Comparison of ENCODE assay signal across 8 cellular contexts in genomic region chr12:12713932-12714275, GRCh38. TPM values are rescaled to one million over a fixed set of nuclear protein-coding genes. Genes with fewer than 3 reads are reported as not detected.
A peak's percentile ranks its signal among the peaks of the same experiment; 100 is the strongest.
DNase-seq lines count a peak whose midpoint lies in the region; ATAC-seq, FAIRE-seq and TF ChIP-seq lines count a peak whose summit lies in the region.

No MANE protein-coding gene starts in this region.

- H3K4me1 Mint-ChIP-seq in CD14-positive monocyte: peaks cover 34% of the 10 kb centered on the region
- H3K4me1 Mint-ChIP-seq in effector memory CD8-positive, alpha-beta T cell (ENCODE audit: low read depth in 2 of 2): peaks cover 37 to 48% of the 10 kb centered on the region in 2 donors

- H3K9me3 Mint-ChIP-seq in CD14-positive monocyte: peaks cover 0 to 4% (median 2%) of the 10 kb centered on the region in 7 donors
- H3K9me3 Mint-ChIP-seq in effector memory CD8-positive, alpha-beta T cell: no peaks in the 10 kb centered on the region

- FAIRE-seq in pancreas (lab: Jason Lieb, UNC): no peak
- FAIRE-seq in HTR-8/SVneo (lab: Jason Lieb, UNC): no peak

- ATAC-seq in effector memory CD8-positive, alpha-beta T cell (replicated peaks): no peak
- no peak for ATAC-seq in pancreas
- no peak for ATAC-seq in GM19397 (IDR thresholded peaks at IDR 0.05; ENCODE audit: unreplicated experiment)

- H3K27me3 ChIP-seq in MM.1S (replicated peaks; ENCODE audit: insufficient read depth, low read length): no peaks in the 10 kb centered on the region
- H3K27me3 ChIP-seq in pancreas: no peaks in the 10 kb centered on the region

- H3K36me3 ChIP-seq in MM.1S (replicated peaks; ENCODE audit: insufficient read depth, low read length) (peaks cover 6% of the 10 kb centered on the region), pancreas (no peaks in the 10 kb centered on the region)

- H3K4me1 ChIP-seq in MM.1S (ENCODE audit: low read length): peaks cover 8% of the 10 kb centered on the region
- H3K4me1 ChIP-seq in pancreas: peaks cover 0 to 25% (median 24%) of the 10 kb centered on the region in 3 donors

- intact Hi-C loops in CD14-positive monocyte (cut with micrococcal nuclease): loop anchor here in 1 of 2 donors (10.0 kb wide), 2 partner anchors 101 to 1139 kb away; partner anchors contain the start of gene DDX47
- intact Hi-C loops in pancreas (cut with DNase I): loop anchor here in 1 of 3 donors (10.0 kb wide), 1 partner anchor 339 kb away; no protein-coding TSS in a partner anchor

- no peaks in the 10 kb centered on the region for H3K9me3 ChIP-seq in MM.1S (replicated peaks; ENCODE audit: insufficient read depth, low read length)
- H3K9me3 ChIP-seq in pancreas: no peaks in the 10 kb centered on the region

- no peak overlapping the region for H2AFZ ChIP-seq in MM.1S (ENCODE audit: low read length)

- peaks cover 46% of the 10 kb centered on the region for H3F3A ChIP-seq in MM.1S (ENCODE audit: insufficient read depth, low read length)

- DNase-seq in CD14-positive monocyte (ENCODE audit: low spot score): no peak
- DNase-seq in MM.1S: no peak
- no peak for DNase-seq in effector memory CD8-positive, alpha-beta T cell
- DNase-seq in pancreas: no peak
- no peak for DNase-seq in SIG-M5 (lab: John Stamatoyannopoulos, UW)
- DNase-seq in NCI-H345 (lab: John Stamatoyannopoulos, UW): no peak
- no peak for DNase-seq in HTR-8/SVneo (ENCODE audit: insufficient read length, low spot score)

- no peaks in the 10 kb centered on the region for H4K20me1 ChIP-seq in MM.1S (ENCODE audit: insufficient read depth, low read length)

- H3K27me3 Mint-ChIP-seq in CD14-positive monocyte (ENCODE audit: low read depth in 3 of 3): peaks cover 0 to 1% (median 0%) of the 10 kb centered on the region in 3 donors
- H3K27me3 Mint-ChIP-seq in effector memory CD8-positive, alpha-beta T cell: no peaks in the 10 kb centered on the region

- H3K4me2 ChIP-seq in MM.1S (ENCODE audit: low read depth, low read length): peak overlapping the region; percentile 94

- peak overlapping the region; percentile 85 to 94 for H3K4me3 Mint-ChIP-seq in CD14-positive monocyte
- H3K4me3 Mint-ChIP-seq in effector memory CD8-positive, alpha-beta T cell: peak overlapping the region; percentile 99

- TF ChIP-seq CTCF in CD14-positive monocyte (IDR thresholded peaks at IDR 0.05) (no peak), MM.1S (IDR thresholded peaks at IDR 0.05; ENCODE audit: low read length) (no peak), pancreas (IDR thresholded peaks at IDR 0.05) (no peak)

- H3K27ac ChIP-seq in MM.1S (ENCODE audit: low read length) (peak overlapping the region; percentile 97; the same call in 1 of the 2 replicates), pancreas (peak overlapping the region in 3 of 4 donors; percentile 99 to 100 (median 99))

- H3K36me3 Mint-ChIP-seq in CD14-positive monocyte: peaks cover 8 to 13% of the 10 kb centered on the region in 2 donors
- peaks cover 49% of the 10 kb centered on the region for H3K36me3 Mint-ChIP-seq in effector memory CD8-positive, alpha-beta T cell (ENCODE audit: insufficient read depth)

- H3K9me2 ChIP-seq in MM.1S (replicated peaks; ENCODE audit: insufficient read depth, low read length): no peaks in the 10 kb centered on the region

- peak overlapping the region; percentile 100; the same call in 1 of the 2 replicates for H3K9ac ChIP-seq in MM.1S (ENCODE audit: low read length)

- WGBS in pancreas, 2 donors: 8 to 9% methylated on average over 2 of the region's 2 CpGs

- peak overlapping the region in 6 of 7 donors; percentile 35 to 86 (median 57) for H3K27ac Mint-ChIP-seq in CD14-positive monocyte
- H3K27ac Mint-ChIP-seq in effector memory CD8-positive, alpha-beta T cell: peak overlapping the region; percentile 100

- H3K4me3 ChIP-seq in MM.1S (ENCODE audit: low read length) (peak overlapping the region; percentile 94), pancreas (peak overlapping the region in 3 of 4 donors; percentile 2 to 29 (median 10))

- H3K79me2 ChIP-seq in MM.1S (ENCODE audit: low read length): peaks cover 52% of the 10 kb centered on the region

RNA-seq across cellular contexts. Expression of gene CDKN1B, which starts 3.3 kb away (rescaled TPM):
- polyA plus RNA-seq in CD14-positive monocyte: 1 to 10 TPM; 9.2 to 9.5 TPM
- 10 to 100 TPM; 12.8 to 23.7 (median 16.9) TPM for total RNA-seq in pancreas
- 10 to 100 TPM; 12.1 to 19.1 TPM for polyA plus RNA-seq in pancreas

RNA-seq across cellular contexts. Expression of gene GPR19, which starts 17.9 kb away (rescaled TPM):
- polyA plus RNA-seq in CD14-positive monocyte (not detected), pancreas (under 1 TPM; 0.27 to 0.82 TPM)
- total RNA-seq in pancreas: under 1 TPM in 4 of 6 donors, not detected in 2; 0.16 to 0.58 (median 0.26) TPM
